In the genomic region with DNA sequence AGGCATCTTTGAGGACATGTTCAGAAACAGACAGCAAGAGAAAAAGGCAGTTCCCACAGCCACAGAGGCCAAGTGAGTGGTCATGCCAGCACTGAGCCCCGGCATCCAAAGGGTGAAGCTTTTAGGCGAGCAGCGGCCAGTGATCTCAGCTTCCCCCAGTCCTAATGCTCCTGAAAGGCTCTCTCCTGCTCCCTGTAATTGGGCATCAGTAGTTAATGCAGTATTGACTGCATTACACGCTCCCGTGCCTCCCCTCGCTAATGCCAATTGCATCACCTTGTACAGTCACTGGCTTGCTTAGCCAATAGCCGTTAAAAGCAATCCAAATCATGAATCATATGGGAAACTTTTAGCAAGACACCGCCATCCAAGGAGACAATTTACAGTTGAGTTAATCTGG, we compare ENCODE assay signal across 11 cellular contexts. TPM values are rescaled to one million over a fixed set of nuclear protein-coding genes. Genes with fewer than 3 reads are reported as not detected.
DNase-seq lines count a peak whose midpoint lies in the region; ATAC-seq and TF ChIP-seq lines count a peak whose summit lies in the region.
"Had no signal": no experiment of that assay in that cellular context is flagged by ENCODE, and none has a peak within 500 bp of the region (broad histone marks: within the 10 kb centered on the region; RNA-seq: fewer than 3 reads in every experiment).

No MANE protein-coding gene starts in this region.

- peaks cover 22% of the 10 kb centered on the region for H3K4me1 ChIP-seq in neural progenitor cell

- H3K27me3 Mint-ChIP-seq in neural progenitor cell (ENCODE audit: insufficient read depth, low read depth) (peaks cover 27% of the 10 kb centered on the region), progenitor cell of endocrine pancreas (peaks cover 63% of the 10 kb centered on the region)
- H3K27me3 Mint-ChIP-seq in activated T-helper 17 cell treated with anti-CD3 and anti-CD28 coated beads, Interleukin-2, amount 50 U/mL, for 72 hours, result peaks cover 25% of the 10 kb centered on the region

- H3K79me2 ChIP-seq in neural progenitor cell (ENCODE audit: low read depth), result peaks cover 72% of the 10 kb centered on the region

- H3K4me1 Mint-ChIP-seq in neural progenitor cell (peaks cover 24% of the 10 kb centered on the region), progenitor cell of endocrine pancreas (ENCODE audit: low read depth) (peaks cover 2% of the 10 kb centered on the region)
- H3K4me1 Mint-ChIP-seq in activated T-helper 17 cell treated with anti-CD3 and anti-CD28 coated beads, Interleukin-2, amount 50 U/mL, for 72 hours, result peaks cover under 1% of the 10 kb centered on the region

- H3K4me3 Mint-ChIP-seq in neural progenitor cell (no peak overlapping the region), progenitor cell of endocrine pancreas (ENCODE audit: low read depth) (no peak overlapping the region)
- no peak overlapping the region for H3K4me3 Mint-ChIP-seq in activated T-helper 17 cell treated with anti-CD3 and anti-CD28 coated beads, Interleukin-2, amount 50 U/mL, for 72 hours

- TF ChIP-seq CTCF in neural progenitor cell (IDR thresholded peaks at IDR 0.05) (no peak), progenitor cell of endocrine pancreas (IDR thresholded peaks at IDR 0.05; ENCODE audit: unreplicated experiment) (no peak)

- no peaks in the 10 kb centered on the region for H3K9me3 ChIP-seq in neural progenitor cell (ENCODE audit: low read depth)

- H3K27ac Mint-ChIP-seq in neural progenitor cell, result peak overlapping the region; percentile 42
- H3K27ac Mint-ChIP-seq in activated T-helper 17 cell treated with anti-CD3 and anti-CD28 coated beads, Interleukin-2, amount 50 U/mL, for 72 hours, result no peak overlapping the region
- H3K27ac Mint-ChIP-seq in progenitor cell of endocrine pancreas, result no peak overlapping the region

- H3K4me2 ChIP-seq in neural progenitor cell, result no peak overlapping the region

- no peaks in the 10 kb centered on the region for H4K20me1 ChIP-seq in neural progenitor cell (ENCODE audit: low read depth)

- no peaks in the 10 kb centered on the region for H3K9me3 Mint-ChIP-seq in neural progenitor cell
- no peaks in the 10 kb centered on the region for H3K9me3 Mint-ChIP-seq in activated T-helper 17 cell treated with anti-CD3 and anti-CD28 coated beads, Interleukin-2, amount 50 U/mL, for 72 hours
- no peaks in the 10 kb centered on the region for H3K9me3 Mint-ChIP-seq in progenitor cell of endocrine pancreas (ENCODE audit: low read depth)

- H3F3A ChIP-seq in neural progenitor cell (ENCODE audit: low read depth), result peaks cover 7% of the 10 kb centered on the region

- H3K36me3 ChIP-seq in neural progenitor cell, result no peaks in the 10 kb centered on the region

- H3K27me3 ChIP-seq in neural progenitor cell, result peaks cover 30% of the 10 kb centered on the region

- H2AFZ ChIP-seq in neural progenitor cell (replicated peaks), result no peak overlapping the region

- H3K36me3 Mint-ChIP-seq in neural progenitor cell, result no peaks in the 10 kb centered on the region
- no peaks in the 10 kb centered on the region for H3K36me3 Mint-ChIP-seq in activated T-helper 17 cell treated with anti-CD3 and anti-CD28 coated beads, Interleukin-2, amount 50 U/mL, for 72 hours (ENCODE audit: low read depth)
- H3K36me3 Mint-ChIP-seq in progenitor cell of endocrine pancreas (ENCODE audit: insufficient read depth), result no peaks in the 10 kb centered on the region

- ATAC-seq in GM19463 (IDR thresholded peaks at IDR 0.05; ENCODE audit: unreplicated experiment), result no peak
- no peak for ATAC-seq in activated T-helper 17 cell treated with anti-CD3 and anti-CD28 coated beads, Interleukin-2, amount 50 U/mL, for 72 hours (replicated peaks)
- no peak for ATAC-seq in GM18858 (IDR thresholded peaks at IDR 0.05; ENCODE audit: unreplicated experiment)

- DNase-seq in DMS79 treated with DMSO at 0.1 percent for 48 hours (lab: John Stamatoyannopoulos, UW), result peak; percentile 78
- peak; percentile 89 for DNase-seq in MV-4-11 (lab: John Stamatoyannopoulos, UW)
- DNase-seq in cerebellum (ENCODE audit: low spot score), result peak; percentile 49
- DNase-seq in neural progenitor cell (ENCODE audit: low spot score), result no peak
- DNase-seq in progenitor cell of endocrine pancreas (ENCODE audit: low spot score, unreplicated experiment), result no peak
- DNase-seq: DMS153, SHP77 had no signal

- no peak overlapping the region for H3K27ac ChIP-seq in neural progenitor cell

- no peak overlapping the region for H3K9ac ChIP-seq in neural progenitor cell

- H3K4me3 ChIP-seq in neural progenitor cell, result no peak overlapping the region

RNA-seq across cellular contexts. Expression of a gene that starts 4.9 kb away (rescaled TPM):
- total RNA-seq in cerebellum, result 4.8 TPM
- total RNA-seq in neural progenitor cell (ENCODE audit: low replicate concordance), result 2.9 and 6.2 TPM in 2 replicates
- not detected for total RNA-seq in activated T-helper 17 cell treated with anti-CD3 and anti-CD28 coated beads, Interleukin-2, amount 50 U/mL, for 72 hours
- total RNA-seq in progenitor cell of endocrine pancreas, result 0.43 and 0.84 TPM in 2 replicates
- total RNA-seq: pulmonary artery endothelial cell had no signal

Comparison
In these comparisons a context has a peak if more than half of its experiments do, and no peak if none do; other contexts are left out.
1. DNase-seq: peak in DMS79 treated with DMSO at 0.1 percent for 48 hours (single experiment), MV-4-11 (single experiment) and cerebellum (single experiment); none in neural progenitor cell (single experiment) and progenitor cell of endocrine pancreas (single experiment).